8 cellular contexts compared by ENCODE assay signal in the genomic region with DNA sequence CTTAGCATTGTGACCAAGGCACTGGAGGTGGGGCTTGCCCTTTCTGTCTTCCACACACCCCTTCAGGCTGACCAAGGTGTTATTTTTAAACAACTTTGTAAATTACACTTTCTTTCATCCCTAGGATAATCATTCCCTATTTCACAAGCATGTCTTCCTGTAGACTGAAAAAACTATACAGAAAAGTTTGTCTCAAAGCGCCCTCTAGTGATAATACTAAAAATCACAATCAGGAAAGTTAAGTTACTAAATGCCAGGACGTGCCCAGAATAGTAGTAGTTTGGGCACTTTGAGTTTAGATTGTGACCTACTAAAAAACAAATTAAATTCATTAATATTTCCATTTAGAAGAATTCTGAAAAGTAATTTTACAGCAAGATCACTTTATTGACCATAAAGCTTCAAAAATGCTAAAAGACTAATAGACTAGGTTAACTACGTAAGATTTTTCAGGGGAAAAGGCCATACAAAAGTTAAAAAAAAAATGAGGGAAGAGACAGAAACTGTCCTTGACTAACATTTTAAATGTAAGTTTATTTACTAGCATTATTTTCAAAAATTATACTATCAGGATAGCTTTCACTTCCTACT.
DNase-seq lines count a peak whose midpoint lies in the region; ATAC-seq lines count a peak whose summit lies in the region.

No MANE protein-coding gene starts in this region.

- ATAC-seq in HG03139 (IDR thresholded peaks at IDR 0.05; ENCODE audit: unreplicated experiment) (no peak), HG03280 (IDR thresholded peaks at IDR 0.05; ENCODE audit: unreplicated experiment) (no peak)

- DNase-seq in DMS 273 treated with DMSO at 0.1 percent for 48 hours (lab: John Stamatoyannopoulos, UW): peak; percentile 21
- DNase-seq in KG1 (lab: John Stamatoyannopoulos, UW): peak; percentile 45
- peak; percentile 44 for DNase-seq in SK-N-DZ (ENCODE audit: low spot score)
- DNase-seq in fibroblast of the conjunctiva (ENCODE audit: low read depth): peak; percentile 21
- peak; percentile 42 for DNase-seq in retina
- no peak for DNase-seq in activated T-cell treated with anti-CD3 and anti-CD28 coated beads for 4 hours
